8 cellular contexts compared by ENCODE assay signal in genomic region chr12:44972746-44973421, GRCh38.
DNase-seq lines count a peak whose midpoint lies in the region; TF ChIP-seq lines count a peak whose summit lies in the region.

No MANE protein-coding gene starts in this region.

- DNase-seq in ACHN (peak; percentile 55), GM13977 (ENCODE audit: low spot score) (peak; percentile 17), retina (peak; percentile 11), AG08395 (ENCODE audit: low spot score) (no peak), transverse colon (no peak)
- DNase-seq in activated T-cell treated with anti-CD3 and anti-CD28 coated beads, Interleukin-2, amount 50 U/mL, for 48 hours = no peak

- H3K27ac Mint-ChIP-seq in brain = no peak overlapping the region

- H4K20me1 ChIP-seq in KMS-11 (ENCODE audit: insufficient read depth) = no peaks in the 10 kb centered on the region

- in situ Hi-C loops in ACHN (cut with HindIII; ENCODE audit: low pct_ligation_motif_present, low pct_unique_long_range_greater_than_20kb, low sequenced_read_pairs) (no loop called here), GM13977 (cut with MboI; ENCODE audit: low pct_unique_long_range_greater_than_20kb, low sequenced_read_pairs, unreplicated experiment) (no loop called here), transverse colon (cut with MboI; ENCODE audit: low pct_ligation_motif_present in 1 of 4, low pct_unique_long_range_greater_than_20kb in 1 of 4, low sequenced_read_pairs in 3 of 4) (no loop called here)

- no peaks in the 10 kb centered on the region for H3K4me1 Mint-ChIP-seq in brain

- intact Hi-C loops in transverse colon (cut with DNase I; ENCODE audit: low total_unique reads) = no loop called here

- H3K27me3 ChIP-seq in KMS-11 (ENCODE audit: insufficient read depth, low read depth) (no peaks in the 10 kb centered on the region), transverse colon (no peaks in the 10 kb centered on the region)

- no peak overlapping the region for H3K9ac ChIP-seq in KMS-11

- 37 to 71% methylated on average over 2 of the region's 2 CpGs for WGBS in transverse colon (ENCODE audit: low coverage in 1 of 2), 2 donors

- H3K4me2 ChIP-seq in KMS-11 = no peak overlapping the region

- H3K4me1 ChIP-seq in KMS-11 (ENCODE audit: low read depth, poor library complexity, severe bottlenecking) (no peaks in the 10 kb centered on the region), transverse colon (no peaks in the 10 kb centered on the region)

- TF ChIP-seq CTCF in GM13977 (IDR thresholded peaks at IDR 0.05; ENCODE audit: extremely low read depth, insufficient read depth, missing control alignments) (peak; percentile 60), KMS-11 (conservative IDR thresholded peaks at IDR 0.05; ENCODE audit: low read depth, low read length) (peak; percentile 54), brain (conservative IDR thresholded peaks at IDR 0.05) (peak; percentile 49 to 69), transverse colon (IDR thresholded peaks at IDR 0.05) (peak in 2 of 5 experiments; percentile 15 to 19)

- H3K4me3 ChIP-seq in KMS-11 (IDR thresholded peaks at IDR 0.05; ENCODE audit: insufficient read depth, low read depth, low read length) (no peak overlapping the region), transverse colon (no peak overlapping the region)

- H3K9me3 ChIP-seq in transverse colon = no peaks in the 10 kb centered on the region

- no peaks in the 10 kb centered on the region for H3K36me3 ChIP-seq in KMS-11 (ENCODE audit: insufficient read depth)
- no peaks in the 10 kb centered on the region for H3K36me3 ChIP-seq in transverse colon

- no peak overlapping the region for H3K27ac ChIP-seq in KMS-11
- no peak overlapping the region for H3K27ac ChIP-seq in transverse colon

- H3K4me3 Mint-ChIP-seq in brain = no peak overlapping the region

- TF ChIP-seq POLR2A in transverse colon (IDR thresholded peaks at IDR 0.05) = no peak

- peaks cover 3% of the 10 kb centered on the region for H3K27me3 Mint-ChIP-seq in brain

- no peak for TF ChIP-seq EP300 in transverse colon (IDR thresholded peaks at IDR 0.05; ENCODE audit: low read depth)

- H3K79me2 ChIP-seq in KMS-11 (ENCODE audit: insufficient read depth, low read depth) = no peaks in the 10 kb centered on the region

- no peak overlapping the region for H2AFZ ChIP-seq in KMS-11 (ENCODE audit: low read depth)

- H3K36me3 Mint-ChIP-seq in brain = no peaks in the 10 kb centered on the region

- H3K9me3 Mint-ChIP-seq in brain = no peaks in the 10 kb centered on the region

Comparison
In these comparisons a context has a peak if more than half of its experiments do, and no peak if none do; other contexts are left out.
1. DNase-seq: peak in ACHN (single experiment), GM13977 (single experiment) and retina (single experiment); none in AG08395 (single experiment), transverse colon (single experiment) and activated T-cell treated with anti-CD3 and anti-CD28 coated beads, Interleukin-2, amount 50 U/mL, for 48 hours (0 of 2).